Comparison of ENCODE assay signal across 23 cellular contexts in the genomic region with DNA sequence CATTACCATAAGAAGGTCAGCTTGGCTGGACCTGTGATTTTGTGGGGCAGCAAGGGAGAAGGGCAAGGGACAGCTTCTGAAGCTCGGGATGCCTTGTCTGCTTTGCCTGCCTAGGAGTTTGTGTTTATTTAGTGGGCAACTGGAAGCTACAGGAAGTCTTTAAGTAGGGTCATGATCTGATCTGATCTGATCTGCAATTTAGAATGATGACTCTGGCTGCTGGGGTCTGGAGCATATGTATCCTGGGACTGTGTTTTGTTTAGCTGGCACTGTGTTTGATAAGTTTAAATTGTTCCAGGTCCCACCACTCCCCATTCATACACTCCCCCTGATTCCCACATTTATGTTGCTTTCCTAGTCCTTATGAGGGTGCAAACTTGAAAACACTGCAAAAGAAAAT. TPM values are rescaled to one million over a fixed set of nuclear protein-coding genes. Genes with fewer than 3 reads are reported as not detected.
DNase-seq lines count a peak whose midpoint lies in the region; ATAC-seq and TF ChIP-seq lines count a peak whose summit lies in the region.
"Had no signal": no experiment of that assay in that cellular context is flagged by ENCODE, and none has a peak within 500 bp of the region (broad histone marks: within the 10 kb centered on the region; RNA-seq: fewer than 3 reads in every experiment).

No MANE protein-coding gene starts in this region.

- H3K36me3 ChIP-seq in ovary = no peaks in the 10 kb centered on the region
- H3K36me3 ChIP-seq: BLaER1, HAP-1 had no signal

- DNase-seq in NCI-H748 (lab: John Stamatoyannopoulos, UW; ENCODE audit: unreplicated experiment) = peak; percentile 17
- no peak for DNase-seq in NCI-H748 treated with DMSO at 0.1 percent for 48 hours (lab: John Stamatoyannopoulos, UW)
- peak; percentile 23 for DNase-seq in NCI-H69 (lab: John Stamatoyannopoulos, UW)
- DNase-seq in nephron progenitor cell = no peak
- no peak for DNase-seq in cerebellar nuclear complex (lab: John Stamatoyannopoulos, UW)
- no peak for DNase-seq in ovary
- no peak for DNase-seq in glomerular visceral epithelial cell (ENCODE audit: extremely low spot score)
- DNase-seq: Caco-2; CD4-positive, CD25-positive, alpha-beta regulatory T cell; CD8-positive, alpha-beta T cell; DMS153; DMS79; EL; GDM1; GOT3; HFFc6 had no signal

- H3K4me3 ChIP-seq in ovary = no peak overlapping the region
- H3K4me3 ChIP-seq: BLaER1, GM12878, HAP-1 had no signal

- WGBS in ovary, 3 donors = 4 to 22% (median 13%) methylated on average over 1 of the region's 1 CpG

- no peak for TF ChIP-seq CTCF in nephron progenitor cell (IDR thresholded peaks at IDR 0.05)
- TF ChIP-seq CTCF in ovary (IDR thresholded peaks at IDR 0.05) = no peak

- intact Hi-C loops in ovary (cut with DNase I) = no loop called here

- H3K27me3 Mint-ChIP-seq in nephron progenitor cell (ENCODE audit: low read depth, poor library complexity) = no peaks in the 10 kb centered on the region

- H3K27ac Mint-ChIP-seq in nephron progenitor cell = peak overlapping the region; percentile 36
- H3K27ac Mint-ChIP-seq: B cell; CD4-positive, CD25-positive, alpha-beta regulatory T cell; CD8-positive, alpha-beta T cell; HFFc6 had no signal

- no peaks in the 10 kb centered on the region for H3K36me3 Mint-ChIP-seq in nephron progenitor cell (ENCODE audit: low read depth)
- H3K36me3 Mint-ChIP-seq: CD4-positive, CD25-positive, alpha-beta regulatory T cell; CD8-positive, alpha-beta T cell had no signal

- no peaks in the 10 kb centered on the region for H3K27me3 ChIP-seq in ovary
- H3K27me3 ChIP-seq: BLaER1 had no signal

- no peak for TF ChIP-seq EP300 in ovary (IDR thresholded peaks at IDR 0.05)

- H3K4me3 Mint-ChIP-seq in nephron progenitor cell = no peak overlapping the region
- H3K4me3 Mint-ChIP-seq: B cell; CD4-positive, CD25-positive, alpha-beta regulatory T cell; CD8-positive, alpha-beta T cell; HFFc6 had no signal

- H3K4me1 ChIP-seq in ovary (ENCODE audit: insufficient read depth) = no peaks in the 10 kb centered on the region
- H3K4me1 ChIP-seq: BLaER1, Caco-2, HAP-1 had no signal

- H3K9me3 Mint-ChIP-seq in nephron progenitor cell = no peaks in the 10 kb centered on the region
- H3K9me3 Mint-ChIP-seq: CD4-positive, CD25-positive, alpha-beta regulatory T cell; CD8-positive, alpha-beta T cell; HFFc6 had no signal

- peaks cover 17% of the 10 kb centered on the region for H3K4me1 Mint-ChIP-seq in nephron progenitor cell
- H3K4me1 Mint-ChIP-seq: B cell; CD4-positive, CD25-positive, alpha-beta regulatory T cell had no signal

- no peaks in the 10 kb centered on the region for H3K9me3 ChIP-seq in ovary
- H3K9me3 ChIP-seq: BLaER1, Caco-2, HAP-1 had no signal

- ATAC-seq in SK-N-SH treated with all-trans-retinoic acid at 6 μM for 48 hours = no peak
- ATAC-seq: CD8-positive, alpha-beta T cell; GM12878 had no signal

- TF ChIP-seq POLR2A in ovary (IDR thresholded peaks at IDR 0.05) = no peak

- H3K27ac ChIP-seq in ovary = no peak overlapping the region
- H3K27ac ChIP-seq: 22Rv1, BLaER1, C4-2B had no signal

TF ChIP-seq in SK-N-SH treated with all-trans-retinoic acid at 6 μM for 48 hours, 23 proteins besides CTCF, POLR2A, EP300 and RAD21:
- no peak for TF ChIP-seq PPARA (CRISPR knock-in tag; IDR thresholded peaks at IDR 0.05; ENCODE audit: borderline replicate concordance)
- TF ChIP-seq RARB (CRISPR knock-in tag; IDR thresholded peaks at IDR 0.05) = no peak
- no peak for TF ChIP-seq ARNTL (CRISPR knock-in tag; IDR thresholded peaks at IDR 0.05; ENCODE audit: borderline replicate concordance, low read depth)
- peak; percentile 85; the same call in 1 of the 2 replicates for TF ChIP-seq TCF4 (CRISPR knock-in tag; IDR thresholded peaks at IDR 0.05; ENCODE audit: borderline replicate concordance)
- TF ChIP-seq, protein P1, sequence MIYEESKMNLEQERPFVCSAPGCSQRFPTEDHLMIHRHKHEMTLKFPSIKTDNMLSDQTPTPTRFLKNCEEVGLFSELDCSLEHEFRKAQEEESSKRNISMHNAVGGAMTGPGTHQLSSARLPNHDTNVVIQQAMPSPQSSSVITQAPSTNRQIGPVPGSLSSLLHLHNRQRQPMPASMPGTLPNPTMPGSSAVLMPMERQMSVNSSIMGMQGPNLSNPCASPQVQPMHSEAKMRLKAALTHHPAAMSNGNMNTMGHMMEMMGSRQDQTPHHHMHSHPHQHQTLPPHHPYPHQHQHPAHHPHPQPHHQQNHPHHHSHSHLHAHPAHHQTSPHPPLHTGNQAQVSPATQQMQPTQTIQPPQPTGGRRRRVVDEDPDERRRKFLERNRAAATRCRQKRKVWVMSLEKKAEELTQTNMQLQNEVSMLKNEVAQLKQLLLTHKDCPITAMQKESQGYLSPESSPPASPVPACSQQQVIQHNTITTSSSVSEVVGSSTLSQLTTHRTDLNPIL (CRISPR knock-in tag; IDR thresholded peaks at IDR 0.05; ENCODE audit: low read depth) = no peak
- TF ChIP-seq, protein P2, sequence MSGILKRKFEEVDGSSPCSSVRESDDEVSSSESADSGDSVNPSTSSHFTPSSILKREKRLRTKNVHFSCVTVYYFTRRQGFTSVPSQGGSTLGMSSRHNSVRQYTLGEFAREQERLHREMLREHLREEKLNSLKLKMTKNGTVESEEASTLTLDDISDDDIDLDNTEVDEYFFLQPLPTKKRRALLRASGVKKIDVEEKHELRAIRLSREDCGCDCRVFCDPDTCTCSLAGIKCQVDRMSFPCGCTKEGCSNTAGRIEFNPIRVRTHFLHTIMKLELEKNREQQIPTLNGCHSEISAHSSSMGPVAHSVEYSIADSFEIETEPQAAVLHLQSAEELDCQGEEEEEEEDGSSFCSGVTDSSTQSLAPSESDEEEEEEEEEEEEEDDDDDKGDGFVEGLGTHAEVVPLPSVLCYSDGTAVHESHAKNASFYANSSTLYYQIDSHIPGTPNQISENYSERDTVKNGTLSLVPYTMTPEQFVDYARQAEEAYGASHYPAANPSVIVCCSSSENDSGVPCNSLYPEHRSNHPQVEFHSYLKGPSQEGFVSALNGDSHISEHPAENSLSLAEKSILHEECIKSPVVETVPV (CRISPR knock-in tag; IDR thresholded peaks at IDR 0.05) = no peak
- TF ChIP-seq ZFP3 (CRISPR knock-in tag; IDR thresholded peaks at IDR 0.05) = peak; percentile 89
- TF ChIP-seq, protein P3, sequence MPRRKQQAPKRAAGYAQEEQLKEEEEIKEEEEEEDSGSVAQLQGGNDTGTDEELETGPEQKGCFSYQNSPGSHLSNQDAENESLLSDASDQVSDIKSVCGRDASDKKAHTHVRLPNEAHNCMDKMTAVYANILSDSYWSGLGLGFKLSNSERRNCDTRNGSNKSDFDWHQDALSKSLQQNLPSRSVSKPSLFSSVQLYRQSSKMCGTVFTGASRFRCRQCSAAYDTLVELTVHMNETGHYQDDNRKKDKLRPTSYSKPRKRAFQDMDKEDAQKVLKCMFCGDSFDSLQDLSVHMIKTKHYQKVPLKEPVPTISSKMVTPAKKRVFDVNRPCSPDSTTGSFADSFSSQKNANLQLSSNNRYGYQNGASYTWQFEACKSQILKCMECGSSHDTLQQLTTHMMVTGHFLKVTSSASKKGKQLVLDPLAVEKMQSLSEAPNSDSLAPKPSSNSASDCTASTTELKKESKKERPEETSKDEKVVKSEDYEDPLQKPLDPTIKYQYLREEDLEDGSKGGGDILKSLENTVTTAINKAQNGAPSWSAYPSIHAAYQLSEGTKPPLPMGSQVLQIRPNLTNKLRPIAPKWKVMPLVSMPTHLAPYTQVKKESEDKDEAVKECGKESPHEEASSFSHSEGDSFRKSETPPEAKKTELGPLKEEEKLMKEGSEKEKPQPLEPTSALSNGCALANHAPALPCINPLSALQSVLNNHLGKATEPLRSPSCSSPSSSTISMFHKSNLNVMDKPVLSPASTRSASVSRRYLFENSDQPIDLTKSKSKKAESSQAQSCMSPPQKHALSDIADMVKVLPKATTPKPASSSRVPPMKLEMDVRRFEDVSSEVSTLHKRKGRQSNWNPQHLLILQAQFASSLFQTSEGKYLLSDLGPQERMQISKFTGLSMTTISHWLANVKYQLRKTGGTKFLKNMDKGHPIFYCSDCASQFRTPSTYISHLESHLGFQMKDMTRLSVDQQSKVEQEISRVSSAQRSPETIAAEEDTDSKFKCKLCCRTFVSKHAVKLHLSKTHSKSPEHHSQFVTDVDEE (CRISPR knock-in tag; IDR thresholded peaks at IDR 0.05) = peak; percentile 29; the same call in 1 of the 2 replicates
- no peak for TF ChIP-seq CSDC2 (CRISPR knock-in tag; IDR thresholded peaks at IDR 0.05)
- no peak for TF ChIP-seq ZC3H10 (CRISPR knock-in tag; IDR thresholded peaks at IDR 0.05)
- no peak for TF ChIP-seq ISL1 (CRISPR knock-in tag; IDR thresholded peaks at IDR 0.05)

RNA-seq across cellular contexts. Expression of a gene that starts 47.7 kb away (rescaled TPM):
- 10 to 100 TPM in 6 of 7 donors, 1 to 10 TPM in 1; 9.8 to 19.0 (median 13.7) TPM for total RNA-seq in ovary
- polyA plus RNA-seq in ovary = 10 to 100 TPM; 16.8 to 51.8 TPM

Comparison
In these comparisons a context has a peak if more than half of its experiments do, and no peak if none do; other contexts are left out.
1. DNase-seq: peak in NCI-H748 (single experiment) and NCI-H69 (single experiment); none in NCI-H748 treated with DMSO at 0.1 percent for 48 hours (single experiment), nephron progenitor cell (single experiment), cerebellar nuclear complex (0 of 2), ovary (0 of 5) and glomerular visceral epithelial cell (single experiment).